ENCODE assay signal across 10 cellular contexts in genomic region chr5:59746261-59746765, GRCh38.
DNase-seq lines count a peak whose midpoint lies in the region; ATAC-seq and TF ChIP-seq lines count a peak whose summit lies in the region.
"Had no signal": no experiment of that assay in that cellular context is flagged by ENCODE, and none has a peak within 500 bp of the region (broad histone marks: within the 10 kb centered on the region; RNA-seq: fewer than 3 reads in every experiment).

No MANE protein-coding gene starts in this region.

- WGBS in transverse colon (ENCODE audit: low coverage in 1 of 2), 2 donors: 66 to 78% methylated on average over 4 to 7 of the region's 7 CpGs

- H3K4me1 ChIP-seq in transverse colon: peaks cover 3 to 12% (median 9%) of the 10 kb centered on the region in 4 donors

- H3K27me3 ChIP-seq in transverse colon: no peaks in the 10 kb centered on the region

- TF ChIP-seq EP300 in transverse colon (IDR thresholded peaks at IDR 0.05; ENCODE audit: low read depth): no peak

- no peak overlapping the region for H3K9ac ChIP-seq in SK-N-MC (ENCODE audit: insufficient read length)

- no peak overlapping the region for H3K4me3 ChIP-seq in SK-N-MC
- H3K4me3 ChIP-seq in fibroblast of villous mesenchyme (ENCODE audit: low read depth, low read length): no peak overlapping the region
- no peak overlapping the region for H3K4me3 ChIP-seq in transverse colon

- TF ChIP-seq POLR2A in transverse colon (IDR thresholded peaks at IDR 0.05): no peak

- no peaks in the 10 kb centered on the region for H3K36me3 ChIP-seq in SK-N-MC (ENCODE audit: insufficient read depth, low read length)
- H3K36me3 ChIP-seq in transverse colon: no peaks in the 10 kb centered on the region

- in situ Hi-C loops in transverse colon (cut with MboI; ENCODE audit: low pct_ligation_motif_present in 1 of 4, low pct_unique_long_range_greater_than_20kb in 1 of 4, low sequenced_read_pairs in 3 of 4): no loop called here

- no peak for ATAC-seq in GM19023 (IDR thresholded peaks at IDR 0.05; ENCODE audit: unreplicated experiment)
- ATAC-seq: HCT116; stimulated activated memory B cell treated with anti-CD40 and anti-IgM and Interleukin-4, amounts not matched to agents 10 μg/mL and 1 μg/mL and 100 μg/mL, for 72 hours had no signal

- H3K27ac ChIP-seq in SK-N-MC: 0 out of 2 replicates have a peak overlapping the region, but pooled peaks have one; percentile 38
- H3K27ac ChIP-seq in transverse colon: peak overlapping the region; percentile 59 to 66 (median 66)

- intact Hi-C loops in transverse colon (cut with DNase I; ENCODE audit: low total_unique reads): no loop called here

- no peak for TF ChIP-seq CTCF in fibroblast of villous mesenchyme (IDR thresholded peaks at IDR 0.05; ENCODE audit: insufficient read depth, low read depth, low read length)
- TF ChIP-seq CTCF in transverse colon (IDR thresholded peaks at IDR 0.05): no peak

- DNase-seq in H4 (ENCODE audit: low spot score) (peak; percentile 20), SK-N-MC (ENCODE audit: low read depth, low spot score) (no peak), fibroblast of villous mesenchyme (ENCODE audit: low read depth) (peak; percentile 75), transverse colon (no peak), NOMO-1 treated with dmso at 0.1 percent for 144 hours (lab: John Stamatoyannopoulos, UW; ENCODE audit: unreplicated experiment) (no peak), GDM1 (lab: John Stamatoyannopoulos, UW) (no peak)
- DNase-seq: midbrain had no signal

- H3K9me3 ChIP-seq in SK-N-MC (ENCODE audit: low read depth, low read length) (no peaks in the 10 kb centered on the region), transverse colon (no peaks in the 10 kb centered on the region)

Comparison
In these comparisons a context has a peak if more than half of its experiments do, and no peak if none do; other contexts are left out.
1. DNase-seq: peak in H4 (single experiment) and fibroblast of villous mesenchyme (single experiment); none in SK-N-MC (single experiment), transverse colon (single experiment), NOMO-1 treated with dmso at 0.1 percent for 144 hours (single experiment) and GDM1 (single experiment).